ENCODE assay signal across 26 cellular contexts in genomic region chr5:54109931-54110330, GRCh38.
DNase-seq lines count a peak whose midpoint lies in the region; ATAC-seq and TF ChIP-seq lines count a peak whose summit lies in the region.
"Had no signal": no experiment of that assay in that cellular context is flagged by ENCODE, and none has a peak within 500 bp of the region (broad histone marks: within the 10 kb centered on the region; RNA-seq: fewer than 3 reads in every experiment).

No MANE protein-coding gene starts in this region.

- H3K4me3 ChIP-seq in breast epithelium (no peak overlapping the region), mammary epithelial cell (replicated peaks in 1 of 3; ENCODE audit: insufficient read depth in 1 of 3, low read depth in 2 of 3, low read length in 3 of 3) (no peak overlapping the region), body of pancreas (no peak overlapping the region)
- H3K4me3 ChIP-seq: GM23338, SK-N-MC had no signal

- no peak overlapping the region for H3K27ac ChIP-seq in breast epithelium
- peak overlapping the region; percentile 29 for H3K27ac ChIP-seq in mammary epithelial cell (ENCODE audit: insufficient read depth, low read depth, low read length)
- H3K27ac ChIP-seq in body of pancreas = no peak overlapping the region
- H3K27ac ChIP-seq: HL-60, KMS-11, RWPE1, SK-N-MC had no signal

- H3K4me1 ChIP-seq in breast epithelium (no peaks in the 10 kb centered on the region), mammary epithelial cell (ENCODE audit: insufficient read depth, low read length) (peaks cover 3% of the 10 kb centered on the region), body of pancreas (no peaks in the 10 kb centered on the region)

- ATAC-seq in GM18519 (IDR thresholded peaks at IDR 0.05; ENCODE audit: low FRiP score, unreplicated experiment) (no peak), body of pancreas (no peak)
- ATAC-seq: GM23338, Panc1 had no signal

- intact Hi-C loops in MCF 10A (cut with micrococcal nuclease) (no loop called here), breast epithelium (cut with DNase I; ENCODE audit: low total_unique reads) (no loop called here), mammary epithelial cell (cut with micrococcal nuclease) (no loop called here), body of pancreas (cut with DNase I) (no loop called here)

- CTCF ChIA-PET in MCF 10A (lab: Yijun Ruan, JAX) (interaction anchor here (0.7 kb wide), 2 partner anchors 44 to 98 kb away, joined by 3 to 5 read pairs; no protein-coding TSS in a partner anchor), mammary epithelial cell (lab: Charles Lee; ENCODE audit: low non-redundant PET) (no interaction called here)

- no peaks in the 10 kb centered on the region for H3K36me3 Mint-ChIP-seq in MCF 10A (ENCODE audit: insufficient read depth, unreplicated experiment)

- TF ChIP-seq POLR2A in breast epithelium (IDR thresholded peaks at IDR 0.05) = no peak
- no peak for TF ChIP-seq POLR2A in body of pancreas (IDR thresholded peaks at IDR 0.05)

- no peaks in the 10 kb centered on the region for H3K36me3 ChIP-seq in breast epithelium
- no peaks in the 10 kb centered on the region for H3K36me3 ChIP-seq in mammary epithelial cell (ENCODE audit: insufficient read depth, low read length)
- no peaks in the 10 kb centered on the region for H3K36me3 ChIP-seq in body of pancreas (replicated peaks in 1 of 2; ENCODE audit: insufficient read depth in 1 of 2, low read depth in 2 of 2)

- no peak overlapping the region for H3K4me3 Mint-ChIP-seq in MCF 10A (ENCODE audit: unreplicated experiment)
- H3K4me3 Mint-ChIP-seq: GM23338, H9, IgD-negative memory B cell had no signal

- no peaks in the 10 kb centered on the region for H4K20me1 ChIP-seq in mammary epithelial cell (ENCODE audit: insufficient read depth, low read length)

- H3K79me2 ChIP-seq in mammary epithelial cell (ENCODE audit: insufficient read depth, low read length) = no peaks in the 10 kb centered on the region

- no peak for TF ChIP-seq CTCF in MCF 10A (IDR thresholded peaks at IDR 0.05; ENCODE audit: unreplicated experiment)
- TF ChIP-seq CTCF in breast epithelium (IDR thresholded peaks at IDR 0.05) = no peak
- no peak for TF ChIP-seq CTCF in mammary epithelial cell (conservative IDR thresholded peaks at IDR 0.05 in 1 of 2, IDR thresholded peaks at IDR 0.05 in 1 of 2; ENCODE audit: extremely low read depth in 1 of 2, insufficient read depth in 1 of 2, low read depth in 1 of 2, low read length in 2 of 2)
- no peak for TF ChIP-seq CTCF in body of pancreas (IDR thresholded peaks at IDR 0.05)

- dilution Hi-C loops in mammary epithelial cell (cut with HindIII; ENCODE audit: low sequenced_read_pairs) = loop anchor here (5.0 kb wide), 1 partner anchor 98 kb away; no protein-coding TSS in a partner anchor

- BruUV-seq in MCF 10A (replicated peaks; lab: Mats Ljungman, UMichigan) (no TSS peak), mammary epithelial cell (replicated peaks; lab: Mats Ljungman, UMichigan) (no TSS peak)

- no peak overlapping the region for H3K9ac ChIP-seq in mammary epithelial cell (ENCODE audit: insufficient read depth, low read length)
- H3K9ac ChIP-seq: KMS-11 had no signal

- H3K9me3 ChIP-seq in breast epithelium (no peaks in the 10 kb centered on the region), mammary epithelial cell (replicated peaks; ENCODE audit: insufficient read depth, low read length) (no peaks in the 10 kb centered on the region), body of pancreas (no peaks in the 10 kb centered on the region)

- DNase-seq in MCF 10A (ENCODE audit: unreplicated experiment) = peak; percentile 37
- DNase-seq in breast epithelium (ENCODE audit: low spot score in 2 of 2) = no peak
- peak; percentile 66 for DNase-seq in mammary epithelial cell
- peak; percentile 30 for DNase-seq in fibroblast of peridontal ligament (ENCODE audit: extremely low read depth)
- DNase-seq in body of pancreas = no peak
- no peak for DNase-seq in G401 (ENCODE audit: low spot score)
- no peak for DNase-seq in D341Med (ENCODE audit: low spot score)
- DNase-seq: 8988T, ACHN, H9, NCI-H1092, NCI-H1417 treated with DMSO at 0.1 percent for 48 hours, NCI-H187 treated with DMSO at 0.1 percent for 48 hours, NCI-H2171 treated with DMSO at 0.1 percent for 48 hours, NCI-H345, NCI-H524, NCI-H774, SIG-M5 had no signal

- no peaks in the 10 kb centered on the region for H3K27me3 Mint-ChIP-seq in MCF 10A (ENCODE audit: insufficient read depth, unreplicated experiment)
- H3K27me3 Mint-ChIP-seq: IgD-negative memory B cell had no signal

- POLR2A ChIA-PET in MCF 10A (lab: Yijun Ruan, JAX) = no interaction called here

- no peak overlapping the region for H3K27ac Mint-ChIP-seq in MCF 10A (ENCODE audit: low read depth, unreplicated experiment)
- H3K27ac Mint-ChIP-seq: GM23338, IgD-negative memory B cell had no signal

- in situ Hi-C loops in mammary epithelial cell (cut with MboI; ENCODE audit: low sequenced_read_pairs in 2 of 2) = no loop called here
- in situ Hi-C loops in G401 (cut with HindIII; ENCODE audit: low sequenced_read_pairs) = no loop called here

- H3K27me3 ChIP-seq in breast epithelium (no peaks in the 10 kb centered on the region), mammary epithelial cell (ENCODE audit: insufficient read depth, low read length) (no peaks in the 10 kb centered on the region), body of pancreas (no peaks in the 10 kb centered on the region)

- H2AFZ ChIP-seq in mammary epithelial cell (ENCODE audit: low read depth, low read length) = no peak overlapping the region
- H2AFZ ChIP-seq: GM23338 had no signal

- no peaks in the 10 kb centered on the region for H3K9me3 Mint-ChIP-seq in MCF 10A (ENCODE audit: unreplicated experiment)
- H3K9me3 Mint-ChIP-seq: GM23338, IgD-negative memory B cell had no signal

- H3K4me2 ChIP-seq in mammary epithelial cell (ENCODE audit: insufficient read depth, low read depth, low read length) = peak overlapping the region; percentile 66
- H3K4me2 ChIP-seq: GM23338, KMS-11 had no signal

- H3K4me1 Mint-ChIP-seq in MCF 10A (ENCODE audit: insufficient read depth, unreplicated experiment) = peaks cover 8% of the 10 kb centered on the region
- H3K4me1 Mint-ChIP-seq: IgD-negative memory B cell had no signal

Comparison
In these comparisons a context has a peak if more than half of its experiments do, and no peak if none do; other contexts are left out.
1. DNase-seq: peak in MCF 10A (single experiment), mammary epithelial cell (single experiment) and fibroblast of peridontal ligament (single experiment); none in breast epithelium (0 of 2), body of pancreas (0 of 4), G401 (single experiment) and D341Med (single experiment).